In the genomic region with DNA sequence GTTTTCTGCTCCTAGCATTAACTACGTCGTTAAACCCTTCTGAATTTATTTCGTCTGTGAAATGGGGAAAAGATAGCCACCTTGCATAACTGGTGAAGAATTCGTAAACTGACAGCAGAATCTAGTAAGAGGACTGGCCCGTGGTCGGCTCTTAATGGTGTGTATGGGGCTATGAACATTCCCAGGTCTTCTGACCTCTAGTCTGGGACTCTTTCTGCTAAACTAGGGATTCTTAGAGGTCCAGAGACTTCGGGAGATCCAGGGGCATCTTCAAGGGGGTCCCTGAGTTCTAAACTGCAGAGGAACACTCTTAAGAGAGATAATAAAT, we compare ENCODE assay signal across 8 cellular contexts.
DNase-seq lines count a peak whose midpoint lies in the region; ATAC-seq and TF ChIP-seq lines count a peak whose summit lies in the region.

No MANE protein-coding gene starts in this region.

- H3K9ac ChIP-seq in DND-41 (ENCODE audit: low read depth, low read length) = peak overlapping the region; percentile 72

- H3K79me2 ChIP-seq in DND-41 (ENCODE audit: insufficient read depth, low read length) = no peaks in the 10 kb centered on the region

- H3K36me3 ChIP-seq in DND-41 (ENCODE audit: insufficient read depth, low read length) (no peaks in the 10 kb centered on the region), Panc1 (ENCODE audit: control insufficient read depth, insufficient read depth, low read length) (no peaks in the 10 kb centered on the region), neutrophil (no peaks in the 10 kb centered on the region)

- H3K4me3 ChIP-seq in DND-41 (ENCODE audit: low read depth in 1 of 2, low read length in 2 of 2) (peak overlapping the region in 1 of 2 experiments; percentile 64; a peak in 3 of 4 replicates), Panc1 (ENCODE audit: low read depth in 2 of 2, low read length in 2 of 2) (peak overlapping the region; percentile 53 to 70), epithelial cell of proximal tubule (ENCODE audit: low read depth, low read length) (peak overlapping the region; percentile 71), neutrophil (ENCODE audit: low read depth in 1 of 2, low read length in 1 of 2) (peak overlapping the region; percentile 52 to 82)

- intact Hi-C loops in Panc1 (cut with micrococcal nuclease; ENCODE audit: unreplicated experiment) = no loop called here

- H4K20me1 ChIP-seq in DND-41 (ENCODE audit: insufficient read depth, low read length) = no peaks in the 10 kb centered on the region

- H3K27me3 ChIP-seq in DND-41 (ENCODE audit: insufficient read depth, low read length, poor library complexity) (no peaks in the 10 kb centered on the region), Panc1 (ENCODE audit: control insufficient read depth, insufficient read depth, low read length) (0 out of 2 replicates have a peak, but pooled peaks cover 2% of the 10 kb centered on the region), neutrophil (no peaks in the 10 kb centered on the region)

- H3K9me3 ChIP-seq in DND-41 (ENCODE audit: insufficient read depth, low read length, severe bottlenecking) (no peaks in the 10 kb centered on the region), Panc1 (ENCODE audit: control insufficient read depth, insufficient read depth, low read depth, low read length) (no peaks in the 10 kb centered on the region), neutrophil (no peaks in the 10 kb centered on the region)

- H3K27ac ChIP-seq in DND-41 (ENCODE audit: low read length) (peak overlapping the region; percentile 82), Panc1 (ENCODE audit: low read length) (peak overlapping the region; percentile 87), neutrophil (peak overlapping the region; percentile 57)

- in situ Hi-C loops in Panc1 (cut with HindIII; ENCODE audit: low pct_unique_long_range_greater_than_20kb, low sequenced_read_pairs) = no loop called here

- no peak for ATAC-seq in DND-41 (ENCODE audit: insufficient read depth, low read depth)
- peak; percentile 10; the same call in 1 of the 2 replicates for ATAC-seq in Panc1
- no peak for ATAC-seq in GM19395 (IDR thresholded peaks at IDR 0.05; ENCODE audit: unreplicated experiment)

- H3K4me1 ChIP-seq in DND-41 (ENCODE audit: insufficient read depth, low read length) (peaks cover 23% of the 10 kb centered on the region), Panc1 (ENCODE audit: control insufficient read depth, insufficient read depth, low read length) (peaks cover 5% of the 10 kb centered on the region; the same call in 1 of the 2 replicates), neutrophil (ENCODE audit: control insufficient read depth in 1 of 2, insufficient read depth in 1 of 2, low read depth in 1 of 2, low read length in 1 of 2) (peaks cover 12 to 15% of the 10 kb centered on the region in 2 experiments)

- peak overlapping the region; percentile 97 for H2AFZ ChIP-seq in DND-41 (ENCODE audit: low read depth, low read length)

- CTCF ChIA-PET in Panc1 (lab: Charles Lee) = no interaction called here

- DNase-seq in DND-41 (no peak), Panc1 (ENCODE audit: low read depth, low spot score) (no peak), epithelial cell of proximal tubule (ENCODE audit: low read depth) (no peak), DMS53 (lab: John Stamatoyannopoulos, UW) (no peak), SIG-M5 (lab: John Stamatoyannopoulos, UW) (no peak), A172 (ENCODE audit: low spot score) (no peak)

- POLR2A ChIA-PET in Panc1 (lab: Charles Lee) = no interaction called here

- no TSS peak for BruUV-seq in Panc1 (replicated peaks; lab: Mats Ljungman, UMichigan)

- TF ChIP-seq CTCF in DND-41 (IDR thresholded peaks at IDR 0.05; ENCODE audit: borderline replicate concordance, extremely low read depth, low read length, poor library complexity, severe bottlenecking) (no peak), Panc1 (IDR thresholded peaks at IDR 0.05) (no peak), epithelial cell of proximal tubule (conservative IDR thresholded peaks at IDR 0.05; ENCODE audit: low read depth, low read length) (no peak), neutrophil (IDR thresholded peaks at IDR 0.05) (no peak)

- peak overlapping the region; percentile 79 for H3K4me2 ChIP-seq in DND-41 (ENCODE audit: insufficient read depth, low read length)
